ENCODE assay signal across 11 cellular contexts in the genomic region with DNA sequence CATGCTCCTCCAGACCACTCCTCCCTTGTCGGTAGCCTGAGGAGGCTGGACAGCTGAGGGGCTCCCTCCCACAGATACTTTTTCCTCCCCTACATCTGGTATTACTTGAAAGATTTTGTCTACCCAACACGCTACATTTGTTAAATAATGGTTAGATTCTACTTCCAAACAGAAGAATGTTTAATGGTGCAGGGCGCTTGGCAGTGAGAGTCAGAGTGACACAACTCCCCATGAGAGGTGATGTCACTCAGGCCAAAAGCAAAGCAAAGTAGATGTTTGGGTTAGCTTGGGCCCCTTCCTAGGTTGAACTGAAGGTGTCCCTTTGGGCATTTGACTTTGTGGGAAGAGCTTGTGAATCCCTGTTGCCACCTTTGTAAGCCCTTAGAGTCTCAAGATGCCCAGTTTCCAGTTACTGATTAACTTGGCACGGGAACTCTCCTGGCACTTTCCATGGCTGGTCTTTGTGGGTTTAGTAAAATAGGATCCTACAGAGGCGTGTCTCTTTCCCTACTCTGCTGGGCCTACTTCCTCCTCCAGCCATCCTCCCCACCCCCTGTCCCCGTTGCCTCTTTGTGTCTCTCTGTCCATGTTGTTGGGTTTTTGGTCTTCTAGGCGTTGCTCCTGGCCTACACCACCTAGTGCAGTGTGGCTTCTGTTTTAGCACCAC. TPM values are rescaled to one million over a fixed set of nuclear protein-coding genes. Genes with fewer than 3 reads are reported as not detected.
DNase-seq lines count a peak whose midpoint lies in the region; ATAC-seq and TF ChIP-seq lines count a peak whose summit lies in the region.
"Had no signal": no experiment of that assay in that cellular context is flagged by ENCODE, and none has a peak within 500 bp of the region (broad histone marks: within the 10 kb centered on the region; RNA-seq: fewer than 3 reads in every experiment).

No MANE protein-coding gene starts in this region.

- H3K36me3 ChIP-seq in BLaER1 treated with 17β-estradiol and CSF1 and Interleukin-3, amounts not matched to agents 10 nM and 100 nM: peaks cover 48 to 82% (median 67%) of the 10 kb centered on the region in 11 experiments
- H3K36me3 ChIP-seq in colonic mucosa: no peaks in the 10 kb centered on the region

- H3K27me3 Mint-ChIP-seq in nephron (ENCODE audit: low read depth) (no peaks in the 10 kb centered on the region), glutamatergic neuron (ENCODE audit: unreplicated experiment) (peaks cover 6% of the 10 kb centered on the region)

- H3K9me3 ChIP-seq in BLaER1 treated with 17β-estradiol and CSF1 and Interleukin-3, amounts not matched to agents 10 nM and 100 nM (replicated peaks in 1 of 11): no peaks in the 10 kb centered on the region
- H3K9me3 ChIP-seq in colonic mucosa: no peaks in the 10 kb centered on the region

- H3K27ac ChIP-seq in BLaER1 treated with 17β-estradiol and CSF1 and Interleukin-3, amounts not matched to agents 10 nM and 100 nM: no peak overlapping the region
- peak overlapping the region; percentile 45 for H3K27ac ChIP-seq in colonic mucosa

- H3K4me1 ChIP-seq in BLaER1 treated with 17β-estradiol and CSF1 and Interleukin-3, amounts not matched to agents 10 nM and 100 nM: peaks cover 52 to 86% (median 75%) of the 10 kb centered on the region in 10 experiments
- H3K4me1 ChIP-seq in colonic mucosa: peaks cover 34% of the 10 kb centered on the region

- H3K27ac Mint-ChIP-seq in nephron: peak overlapping the region; percentile 48 to 86 (median 50)
- no peak overlapping the region for H3K27ac Mint-ChIP-seq in glutamatergic neuron (ENCODE audit: unreplicated experiment)

- H4K20me1 ChIP-seq in BLaER1 treated with 17β-estradiol and CSF1 and Interleukin-3, amounts not matched to agents 10 nM and 100 nM: peaks cover 83 to 99% (median 97%) of the 10 kb centered on the region in 11 experiments

- no peak for DNase-seq in GM12865 (ENCODE audit: low read depth)
- peak; percentile 80 for DNase-seq in colonic mucosa
- no peak for DNase-seq in glutamatergic neuron
- DNase-seq: activated CD4-positive, CD25-positive, alpha-beta regulatory T cell treated with anti-CD3 and anti-CD28 coated beads, Interleukin-2, amount 50 U/mL, for 72 hours; NCI-H2107; retina had no signal

- TF ChIP-seq CTCF in GM12865 (IDR thresholded peaks at IDR 0.05; ENCODE audit: insufficient read depth, low read depth, low read length, missing control alignments): no peak
- no peak for TF ChIP-seq CTCF in colonic mucosa (IDR thresholded peaks at IDR 0.05)
- no peak for TF ChIP-seq CTCF in nephron (IDR thresholded peaks at IDR 0.05; ENCODE audit: unreplicated experiment in 3 of 3)
- TF ChIP-seq CTCF in glutamatergic neuron (IDR thresholded peaks at IDR 0.05; ENCODE audit: partially characterized antibody, unreplicated experiment): no peak

- H3K9me3 Mint-ChIP-seq in nephron: no peaks in the 10 kb centered on the region
- H3K9me3 Mint-ChIP-seq in glutamatergic neuron (ENCODE audit: unreplicated experiment): peaks cover 5% of the 10 kb centered on the region

- H3K4me3 Mint-ChIP-seq in nephron: peak overlapping the region in 2 of 3 experiments; percentile 22 to 53
- no peak overlapping the region for H3K4me3 Mint-ChIP-seq in glutamatergic neuron (ENCODE audit: unreplicated experiment)

- ATAC-seq in GM21723 (IDR thresholded peaks at IDR 0.05; ENCODE audit: unreplicated experiment) (no peak), GM21423 (IDR thresholded peaks at IDR 0.05; ENCODE audit: unreplicated experiment) (no peak), GM21381 (IDR thresholded peaks at IDR 0.05; ENCODE audit: unreplicated experiment) (no peak)

- no peaks in the 10 kb centered on the region for H3K27me3 ChIP-seq in BLaER1 treated with 17β-estradiol and CSF1 and Interleukin-3, amounts not matched to agents 10 nM and 100 nM
- no peaks in the 10 kb centered on the region for H3K27me3 ChIP-seq in colonic mucosa

- no peak overlapping the region for H3K9ac ChIP-seq in BLaER1 treated with 17β-estradiol and CSF1 and Interleukin-3, amounts not matched to agents 10 nM and 100 nM
- H3K9ac ChIP-seq in colonic mucosa (ENCODE audit: low read depth in 2 of 2, low read length in 2 of 2): peak overlapping the region in 1 of 2 donors; percentile 71

- peak overlapping the region; percentile 38 to 100 (median 99) for H3K4me2 ChIP-seq in BLaER1 treated with 17β-estradiol and CSF1 and Interleukin-3, amounts not matched to agents 10 nM and 100 nM

- H3K4me1 Mint-ChIP-seq in nephron (peaks cover 69% of the 10 kb centered on the region), glutamatergic neuron (ENCODE audit: low read depth, unreplicated experiment) (peaks cover 11% of the 10 kb centered on the region)

- intact Hi-C loops in colonic mucosa (cut with DNase I): no loop called here

- peak overlapping the region in 2 of 10 experiments; percentile 22 to 39; a peak in 5 of 20 replicates for H3K4me3 ChIP-seq in BLaER1 treated with 17β-estradiol and CSF1 and Interleukin-3, amounts not matched to agents 10 nM and 100 nM
- peak overlapping the region; percentile 85 for H3K4me3 ChIP-seq in GM12865 (ENCODE audit: low read depth, low read length)
- no peak overlapping the region for H3K4me3 ChIP-seq in colonic mucosa

- H3K36me3 Mint-ChIP-seq in nephron (ENCODE audit: low read depth) (peaks cover 10% of the 10 kb centered on the region), glutamatergic neuron (ENCODE audit: unreplicated experiment) (no peaks in the 10 kb centered on the region)

RNA-seq across cellular contexts. Expression of a gene that starts 5.6 kb away (rescaled TPM):
- total RNA-seq in colonic mucosa (10 to 100 TPM; 38.4 to 51.0 TPM), glutamatergic neuron (ENCODE audit: unreplicated experiment) (5.2 TPM)
